Comparison of ENCODE assay signal across 1 cellular context in genomic region chr3:71428841-71429609, GRCh38.
TF ChIP-seq lines count a peak whose summit lies in the region.

No MANE protein-coding gene starts in this region.

TF ChIP-seq in WTC11, 78 proteins besides CTCF, POLR2A, EP300 and RAD21 (continued from another document):
- TF ChIP-seq ZNF281 (CRISPR knock-in tag; IDR thresholded peaks at IDR 0.05), result no peak
- no peak for TF ChIP-seq OVOL2 (CRISPR knock-in tag; IDR thresholded peaks at IDR 0.05; ENCODE audit: borderline replicate concordance)
